In the genomic region with DNA sequence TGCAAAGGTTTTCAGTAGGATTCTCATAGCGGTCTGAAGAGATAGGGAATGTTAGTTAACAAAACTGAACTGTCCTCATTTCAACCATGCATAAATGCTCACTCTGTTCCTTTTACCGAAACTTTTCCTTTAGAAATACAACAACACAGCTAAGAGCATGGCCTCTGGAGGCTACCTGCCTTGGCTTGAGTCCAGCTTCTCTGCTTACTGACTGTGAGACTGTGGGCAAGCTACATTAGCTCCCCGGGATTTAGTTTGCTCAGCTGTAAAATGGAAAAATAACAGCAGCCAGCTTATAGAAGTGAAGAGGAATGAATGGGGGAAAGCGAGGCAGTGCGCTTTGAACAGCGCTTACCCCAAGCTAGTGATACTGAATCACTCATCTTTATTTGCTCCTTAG, we compare ENCODE assay signal across 1 cellular context.
TF ChIP-seq lines count a peak whose summit lies in the region.

No MANE protein-coding gene starts in this region.

TF ChIP-seq in HepG2, 621 proteins besides CTCF, POLR2A, EP300 and RAD21 (continued from another document):
- TF ChIP-seq ZNF879 (CRISPR knock-in tag; IDR thresholded peaks at IDR 0.05): no peak
- TF ChIP-seq ZNF782 (CRISPR knock-in tag; IDR thresholded peaks at IDR 0.05; ENCODE audit: borderline replicate concordance): no peak
- TF ChIP-seq, protein P1, sequence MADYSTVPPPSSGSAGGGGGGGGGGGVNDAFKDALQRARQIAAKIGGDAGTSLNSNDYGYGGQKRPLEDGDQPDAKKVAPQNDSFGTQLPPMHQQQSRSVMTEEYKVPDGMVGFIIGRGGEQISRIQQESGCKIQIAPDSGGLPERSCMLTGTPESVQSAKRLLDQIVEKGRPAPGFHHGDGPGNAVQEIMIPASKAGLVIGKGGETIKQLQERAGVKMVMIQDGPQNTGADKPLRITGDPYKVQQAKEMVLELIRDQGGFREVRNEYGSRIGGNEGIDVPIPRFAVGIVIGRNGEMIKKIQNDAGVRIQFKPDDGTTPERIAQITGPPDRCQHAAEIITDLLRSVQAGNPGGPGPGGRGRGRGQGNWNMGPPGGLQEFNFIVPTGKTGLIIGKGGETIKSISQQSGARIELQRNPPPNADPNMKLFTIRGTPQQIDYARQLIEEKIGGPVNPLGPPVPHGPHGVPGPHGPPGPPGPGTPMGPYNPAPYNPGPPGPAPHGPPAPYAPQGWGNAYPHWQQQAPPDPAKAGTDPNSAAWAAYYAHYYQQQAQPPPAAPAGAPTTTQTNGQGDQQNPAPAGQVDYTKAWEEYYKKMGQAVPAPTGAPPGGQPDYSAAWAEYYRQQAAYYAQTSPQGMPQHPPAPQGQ (CRISPR knock-in tag; IDR thresholded peaks at IDR 0.05; ENCODE audit: borderline replicate concordance): no peak
- TF ChIP-seq, protein P2, sequence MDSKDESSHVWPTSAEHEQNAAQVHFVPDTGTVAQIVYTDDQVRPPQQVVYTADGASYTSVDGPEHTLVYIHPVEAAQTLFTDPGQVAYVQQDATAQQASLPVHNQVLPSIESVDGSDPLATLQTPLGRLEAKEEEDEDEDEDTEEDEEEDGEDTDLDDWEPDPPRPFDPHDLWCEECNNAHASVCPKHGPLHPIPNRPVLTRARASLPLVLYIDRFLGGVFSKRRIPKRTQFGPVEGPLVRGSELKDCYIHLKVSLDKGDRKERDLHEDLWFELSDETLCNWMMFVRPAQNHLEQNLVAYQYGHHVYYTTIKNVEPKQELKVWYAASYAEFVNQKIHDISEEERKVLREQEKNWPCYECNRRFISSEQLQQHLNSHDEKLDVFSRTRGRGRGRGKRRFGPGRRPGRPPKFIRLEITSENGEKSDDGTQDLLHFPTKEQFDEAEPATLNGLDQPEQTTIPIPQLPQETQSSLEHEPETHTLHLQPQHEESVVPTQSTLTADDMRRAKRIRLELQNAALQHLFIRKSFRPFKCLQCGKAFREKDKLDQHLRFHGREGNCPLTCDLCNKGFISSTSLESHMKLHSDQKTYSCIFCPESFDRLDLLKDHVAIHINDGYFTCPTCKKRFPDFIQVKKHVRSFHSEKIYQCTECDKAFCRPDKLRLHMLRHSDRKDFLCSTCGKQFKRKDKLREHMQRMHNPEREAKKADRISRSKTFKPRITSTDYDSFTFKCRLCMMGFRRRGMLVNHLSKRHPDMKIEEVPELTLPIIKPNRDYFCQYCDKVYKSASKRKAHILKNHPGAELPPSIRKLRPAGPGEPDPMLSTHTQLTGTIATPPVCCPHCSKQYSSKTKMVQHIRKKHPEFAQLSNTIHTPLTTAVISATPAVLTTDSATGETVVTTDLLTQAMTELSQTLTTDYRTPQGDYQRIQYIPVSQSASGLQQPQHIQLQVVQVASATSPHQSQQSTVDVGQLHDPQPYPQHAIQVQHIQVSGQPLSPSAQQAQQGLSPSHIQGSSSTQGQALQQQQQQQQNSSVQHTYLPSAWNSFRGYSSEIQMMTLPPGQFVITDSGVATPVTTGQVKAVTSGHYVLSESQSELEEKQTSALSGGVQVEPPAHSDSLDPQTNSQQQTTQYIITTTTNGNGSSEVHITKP (CRISPR knock-in tag; IDR thresholded peaks at IDR 0.05; ENCODE audit: low read depth): no peak
- TF ChIP-seq PHF8 (CRISPR knock-in tag; IDR thresholded peaks at IDR 0.05): no peak
